In genomic region chr16:30543067-30543466, GRCh38 we compare ENCODE assay signal across 19 cellular contexts. TPM values are rescaled to one million over a fixed set of nuclear protein-coding genes. Genes with fewer than 3 reads are reported as not detected.
DNase-seq lines count a peak whose midpoint lies in the region; ATAC-seq and TF ChIP-seq lines count a peak whose summit lies in the region.
"Had no signal": no experiment of that assay in that cellular context is flagged by ENCODE, and none has a peak within 500 bp of the region (broad histone marks: within the 10 kb centered on the region; RNA-seq: fewer than 3 reads in every experiment).

No MANE protein-coding gene starts in this region.

- no peaks in the 10 kb centered on the region for H3K9me3 ChIP-seq in HEK293 (ENCODE audit: control insufficient read depth, insufficient read depth, low read depth, low read length)
- H3K9me3 ChIP-seq in hepatocyte (ENCODE audit: low read depth), result no peaks in the 10 kb centered on the region
- H3K9me3 ChIP-seq in stomach, result no peaks in the 10 kb centered on the region
- H3K9me3 ChIP-seq: BLaER1, HAP-1 had no signal

- ATAC-seq in GM23338 (no peak), HG03457 (IDR thresholded peaks at IDR 0.05; ENCODE audit: unreplicated experiment) (no peak), HG02610 (IDR thresholded peaks at IDR 0.05; ENCODE audit: unreplicated experiment) (no peak)
- ATAC-seq: GM12878 had no signal

- H3K79me2 ChIP-seq in GM23338 (replicated peaks; ENCODE audit: insufficient read depth) (no peaks in the 10 kb centered on the region), hepatocyte (peaks cover 25% of the 10 kb centered on the region)

- H3K27ac ChIP-seq in GM23338 (ENCODE audit: low read depth) (no peak overlapping the region), HEK293 (ENCODE audit: extremely low read depth, low read depth, low read length) (no peak overlapping the region), hepatocyte (peak overlapping the region; percentile 99), stomach (peak overlapping the region in 4 of 5 donors; percentile 1 to 83 (median 66))
- H3K27ac ChIP-seq: BLaER1, C4-2B, GM23248 had no signal

- no peaks in the 10 kb centered on the region for H3K9me2 ChIP-seq in GM23338 (ENCODE audit: insufficient read depth)
- H3K9me2 ChIP-seq in hepatocyte (replicated peaks; ENCODE audit: insufficient read depth), result no peaks in the 10 kb centered on the region

- intact Hi-C loops in stomach (cut with DNase I; ENCODE audit: low total_unique reads), result no loop called here

- H3K36me3 Mint-ChIP-seq in GM23338 (ENCODE audit: low read depth), result peaks cover 2% of the 10 kb centered on the region; the same call in 1 of the 3 replicates
- H3K36me3 Mint-ChIP-seq: CD4-positive, CD25-positive, alpha-beta regulatory T cell had no signal

- H3K27me3 Mint-ChIP-seq in GM23338 (ENCODE audit: insufficient read depth, low read depth, poor library complexity), result peaks cover 11% of the 10 kb centered on the region
- H3K27me3 Mint-ChIP-seq: B cell; CD4-positive, CD25-positive, alpha-beta regulatory T cell had no signal

- H2AFZ ChIP-seq in GM23338 (no peak overlapping the region), hepatocyte (no peak overlapping the region)
- H2AFZ ChIP-seq: GM23248 had no signal

- POLR2A ChIA-PET in HEK293 (lab: Yijun Ruan, JAX), result interaction anchor here (0.7 kb wide), 1 partner anchor 11 kb away, joined by 5 read pairs; no protein-coding TSS in a partner anchor

- H3K27me3 ChIP-seq in GM23338 (ENCODE audit: insufficient read depth) (no peaks in the 10 kb centered on the region), hepatocyte (no peaks in the 10 kb centered on the region), stomach (no peaks in the 10 kb centered on the region)
- H3K27me3 ChIP-seq: BLaER1 had no signal

- no peak overlapping the region for H3K27ac Mint-ChIP-seq in GM23338
- H3K27ac Mint-ChIP-seq: B cell; CD4-positive, CD25-positive, alpha-beta regulatory T cell; CD8-positive, alpha-beta memory T cell had no signal

- peaks cover 5% of the 10 kb centered on the region for H3K4me1 Mint-ChIP-seq in GM23338
- H3K4me1 Mint-ChIP-seq: B cell had no signal

- H3F3A ChIP-seq in GM23338 (replicated peaks; ENCODE audit: low read depth), result 0 out of 2 replicates have a peak, but pooled peaks cover 4% of the 10 kb centered on the region

- no peak overlapping the region for H3K4me3 Mint-ChIP-seq in GM23338
- H3K4me3 Mint-ChIP-seq: B cell; CD4-positive, CD25-positive, alpha-beta regulatory T cell; CD8-positive, alpha-beta memory T cell had no signal

- TF ChIP-seq EP300 in stomach (IDR thresholded peaks at IDR 0.05), result no peak

- H3K4me3 ChIP-seq in GM23338, result no peak overlapping the region
- no peak overlapping the region for H3K4me3 ChIP-seq in HEK293 (ENCODE audit: low read depth, low read length)
- no peak overlapping the region for H3K4me3 ChIP-seq in hepatocyte
- no peak overlapping the region for H3K4me3 ChIP-seq in stomach
- H3K4me3 ChIP-seq: BLaER1, GM12878, GM23248, HAP-1 had no signal

- H3K36me3 ChIP-seq in GM23338 (ENCODE audit: insufficient read depth), result no peaks in the 10 kb centered on the region
- H3K36me3 ChIP-seq in HEK293 (ENCODE audit: control insufficient read depth in 2 of 2, insufficient read depth in 1 of 2, low read length in 2 of 2), result no peaks in the 10 kb centered on the region
- no peaks in the 10 kb centered on the region for H3K36me3 ChIP-seq in hepatocyte (replicated peaks; ENCODE audit: insufficient read depth, low read depth)
- H3K36me3 ChIP-seq in stomach, result no peaks in the 10 kb centered on the region
- H3K36me3 ChIP-seq: HAP-1 had no signal

- CTCF ChIA-PET in HEK293 (lab: Yijun Ruan, JAX), result interaction anchor here (0.6 to 0.7 kb wide), 2 partner anchors 15 to 501 kb away, joined by 3 read pairs; partner anchors contain the start of gene ZNF764

- H3K9me3 Mint-ChIP-seq in GM23338, result peaks cover 3% of the 10 kb centered on the region; the same call in 2 of the 3 replicates
- H3K9me3 Mint-ChIP-seq: CD4-positive, CD25-positive, alpha-beta regulatory T cell; CD8-positive, alpha-beta memory T cell had no signal

- TF ChIP-seq CTCF in GM23338 (conservative IDR thresholded peaks at IDR 0.05; ENCODE audit: low read depth in 2 of 2) (no peak), HEK293 (tag by site-specific recombination; IDR thresholded peaks at IDR 0.05) (no peak), hepatocyte (IDR thresholded peaks at IDR 0.05; ENCODE audit: poor library complexity) (no peak), stomach (IDR thresholded peaks at IDR 0.05) (no peak)

- peaks cover 33% of the 10 kb centered on the region for H3K4me1 ChIP-seq in GM23338 (ENCODE audit: insufficient read depth)
- H3K4me1 ChIP-seq in HEK293 (ENCODE audit: control insufficient read depth, insufficient read depth, low read length), result peaks cover 6% of the 10 kb centered on the region; the same call in 1 of the 2 replicates
- H3K4me1 ChIP-seq in hepatocyte (ENCODE audit: insufficient read depth), result peaks cover 22% of the 10 kb centered on the region
- H3K4me1 ChIP-seq in stomach, result peaks cover 4 to 33% (median 9%) of the 10 kb centered on the region in 4 donors
- H3K4me1 ChIP-seq: BLaER1, HAP-1 had no signal

- H4K20me1 ChIP-seq in GM23338 (replicated peaks; ENCODE audit: insufficient read depth), result no peaks in the 10 kb centered on the region
- H4K20me1 ChIP-seq in hepatocyte (ENCODE audit: insufficient read depth, poor library complexity, severe bottlenecking), result no peaks in the 10 kb centered on the region
- H4K20me1 ChIP-seq: BLaER1 had no signal

- no peak for DNase-seq in GM23338 (ENCODE audit: low spot score)
- DNase-seq in hepatocyte (ENCODE audit: low spot score), result no peak
- DNase-seq in stomach, result no peak
- DNase-seq: CD4-positive, CD25-positive, alpha-beta regulatory T cell; CD8-positive, alpha-beta memory T cell; DMS 273 treated with DMSO at 0.1 percent for 48 hours; DMS79; EL; GDM1; GM23248 had no signal

- peak overlapping the region; percentile 70 for H3K4me2 ChIP-seq in GM23338
- H3K4me2 ChIP-seq in hepatocyte, result peak overlapping the region; percentile 70
- H3K4me2 ChIP-seq: BLaER1 had no signal

- no peak for TF ChIP-seq POLR2A in stomach (IDR thresholded peaks at IDR 0.05)

- WGBS in hepatocyte (ENCODE audit: low lambda C conversion rate, missing lambda C conversion rate), result 77% methylated on average over 5 of the region's 5 CpGs
- 48 to 69% (median 65%) methylated on average over 5 of the region's 5 CpGs for WGBS in stomach, 5 donors

TF ChIP-seq in GM23338, 12 proteins besides CTCF, POLR2A, EP300 and RAD21:
- no peak for TF ChIP-seq EZH2phosphoT487 (IDR thresholded peaks at IDR 0.05; ENCODE audit: unreplicated experiment)
- TF ChIP-seq CREB1 (CRISPR knock-in tag; IDR thresholded peaks at IDR 0.05; ENCODE audit: low read depth), result no peak

TF ChIP-seq in HEK293, 187 proteins besides CTCF, POLR2A, EP300 and RAD21:
- TF ChIP-seq ZFP69B (tag by site-specific recombination; IDR thresholded peaks at IDR 0.05), result no peak
- TF ChIP-seq ZNF398 (tag by site-specific recombination; IDR thresholded peaks at IDR 0.05), result no peak
- TF ChIP-seq ZFHX2 (tag by site-specific recombination; conservative IDR thresholded peaks at IDR 0.05), result peak; percentile 78
- TF ChIP-seq EGR2 (tag by site-specific recombination; IDR thresholded peaks at IDR 0.05; ENCODE audit: low read depth), result peak; percentile 89
- 0 out of 2 replicates have a peak, but pooled peaks have one; percentile 9 for TF ChIP-seq ZBTB21 (tag by site-specific recombination; IDR thresholded peaks at IDR 0.05)
- no peak for TF ChIP-seq ZNF624 (tag by site-specific recombination; IDR thresholded peaks at IDR 0.05)

RNA-seq across cellular contexts. Expression of gene ZNF747, which starts 8.4 kb away (rescaled TPM):
- total RNA-seq in GM23338 (2014; rRNA removed; shearing (Covaris generic)), result 10.8 and 12.6 TPM in 2 replicates
- 3.0 and 4.2 TPM in 2 replicates for polyA plus RNA-seq in GM23338 (2016; fragmentation: Nextera tagmentation; extraction: Ambion mirVana)
- 11.1 and 13.4 TPM in 2 replicates for total RNA-seq in hepatocyte
- 9.9 and 10.5 TPM in 2 replicates for polyA plus RNA-seq in hepatocyte
- 10 to 100 TPM; 10.3 to 18.7 (median 12.9) TPM for total RNA-seq in stomach
- polyA plus RNA-seq in stomach, result 1 to 10 TPM; 6.2 to 7.8 (median 7.3) TPM

RNA-seq across cellular contexts. Expression of gene ZNF764, which starts 15.1 kb away (rescaled TPM):
- total RNA-seq in GM23338 (2014; rRNA removed; shearing (Covaris generic)), result 10.7 and 12.9 TPM in 2 replicates
- polyA plus RNA-seq in GM23338 (2016; fragmentation: Nextera tagmentation; extraction: Ambion mirVana) (5.6 and 6.0 TPM in 2 replicates), hepatocyte (12.1 and 12.5 TPM in 2 replicates), stomach (1 to 10 TPM; 3.9 to 7.8 (median 6.8) TPM)
- total RNA-seq in hepatocyte (9.8 and 13.8 TPM in 2 replicates), stomach (100 to 1,000 TPM in 1 of 5 donors, 10 to 100 TPM in 3, 1 to 10 TPM in 1; 3.5 to 107 (median 13.4) TPM)

RNA-seq across cellular contexts. Expression of gene ZNF768, which starts 16.7 kb away (rescaled TPM):
- 34.6 and 43.0 TPM in 2 replicates for total RNA-seq in GM23338 (2014; rRNA removed; shearing (Covaris generic))
- polyA plus RNA-seq in GM23338 (2016; fragmentation: Nextera tagmentation; extraction: Ambion mirVana) (8.3 and 8.5 TPM in 2 replicates), hepatocyte (19.9 and 25.2 TPM in 2 replicates), stomach (10 to 100 TPM; 27.0 to 33.2 (median 32.7) TPM)
- total RNA-seq in hepatocyte (37.6 and 44.1 TPM in 2 replicates), stomach (10 to 100 TPM; 11.9 to 75.0 (median 30.0) TPM)

RNA-seq across cellular contexts. Expression of gene ZNF688, which starts 28.4 kb away (rescaled TPM):
- total RNA-seq in GM23338 (2014; rRNA removed; shearing (Covaris generic)), result 1.3 and 4.0 TPM in 2 replicates
- polyA plus RNA-seq in GM23338 (2016; fragmentation: Nextera tagmentation; extraction: Ambion mirVana) (4.4 and 6.2 TPM in 2 replicates), hepatocyte (21.0 and 21.3 TPM in 2 replicates), stomach (10 to 100 TPM; 25.2 to 26.1 (median 25.3) TPM)
- total RNA-seq in hepatocyte (7.1 and 9.8 TPM in 2 replicates), stomach (100 to 1,000 TPM in 1 of 5 donors, 10 to 100 TPM in 3, 1 to 10 TPM in 1; 9.4 to 123 (median 18.3) TPM)

RNA-seq across cellular contexts. Expression of gene ZNF785, which starts 42.4 kb away (rescaled TPM):
- total RNA-seq in GM23338 (2014; rRNA removed; shearing (Covaris generic)), result 7.1 and 7.5 TPM in 2 replicates
- 4.9 and 5.4 TPM in 2 replicates for polyA plus RNA-seq in GM23338 (2016; fragmentation: Nextera tagmentation; extraction: Ambion mirVana)
- total RNA-seq in hepatocyte, result 10.8 and 11.7 TPM in 2 replicates
- 7.3 and 10.0 TPM in 2 replicates for polyA plus RNA-seq in hepatocyte
- 10 to 100 TPM in 3 of 5 donors, 1 to 10 TPM in 2; 7.8 to 49.0 (median 10.3) TPM for total RNA-seq in stomach
- 1 to 10 TPM; 3.8 to 5.4 (median 4.6) TPM for polyA plus RNA-seq in stomach
- total RNA-seq: A172 had no signal

Comparison
In these comparisons a context has a peak if more than half of its experiments do, and no peak if none do; other contexts are left out.
1. H3K27ac ChIP-seq: peak in hepatocyte (single experiment) and stomach (4 of 5); none in GM23338 (single experiment) and HEK293 (single experiment).